ENCODE assay signal across 21 cellular contexts in genomic region chr2:176154853-176155252, GRCh38. TPM values are rescaled to one million over a fixed set of nuclear protein-coding genes. Genes with fewer than 3 reads are reported as not detected.
DNase-seq lines count a peak whose midpoint lies in the region; ATAC-seq, FAIRE-seq and TF ChIP-seq lines count a peak whose summit lies in the region.
"Had no signal": no experiment of that assay in that cellular context is flagged by ENCODE, and none has a peak within 500 bp of the region (broad histone marks: within the 10 kb centered on the region; RNA-seq: fewer than 3 reads in every experiment).

No MANE protein-coding gene starts in this region.

- H4K20me1 ChIP-seq in HepG2 (ENCODE audit: insufficient read depth, low read length) = no peaks in the 10 kb centered on the region

- no peak overlapping the region for H3K4me2 ChIP-seq in HepG2 (ENCODE audit: low read depth, low read length)

- peak overlapping the region; percentile 88 for H3K4me3 Mint-ChIP-seq in nephron progenitor cell
- H3K4me3 Mint-ChIP-seq: CD8-positive, alpha-beta T cell; HFFc6 had no signal

- intact Hi-C loops in HepG2 (cut with micrococcal nuclease; ENCODE audit: unreplicated experiment) (no loop called here), right lobe of liver (cut with DNase I) (no loop called here)

- peak overlapping the region; percentile 99 for H3K27ac Mint-ChIP-seq in nephron progenitor cell
- H3K27ac Mint-ChIP-seq: CD14-positive monocyte; CD8-positive, alpha-beta T cell; HFFc6 had no signal

- no peaks in the 10 kb centered on the region for H3K79me2 ChIP-seq in HepG2 (ENCODE audit: insufficient read depth, low read length)

- peaks cover 83% of the 10 kb centered on the region for H3K4me1 Mint-ChIP-seq in nephron progenitor cell

- H3K27me3 ChIP-seq in HepG2 (ENCODE audit: control insufficient read depth in 1 of 2, insufficient read depth in 2 of 2, low read length in 2 of 2) (peaks cover 14 to 93% of the 10 kb centered on the region in 2 experiments), right lobe of liver (peaks cover 0 to 78% of the 10 kb centered on the region in 2 donors)

- no peak for TF ChIP-seq CTCF in HepG2 (CRISPR knock-in tag; IDR thresholded peaks at IDR 0.05)
- no peak for TF ChIP-seq CTCF in right lobe of liver (IDR thresholded peaks at IDR 0.05)
- TF ChIP-seq CTCF in epithelial cell of proximal tubule (conservative IDR thresholded peaks at IDR 0.05; ENCODE audit: low read depth, low read length) = no peak
- TF ChIP-seq CTCF in nephron progenitor cell (IDR thresholded peaks at IDR 0.05) = no peak

- POLR2A ChIA-PET in HepG2 (lab: Yijun Ruan, JAX) = no interaction called here

- CTCF ChIA-PET in HepG2 (lab: Yijun Ruan, JAX; ENCODE audit: low intra/inter-chr PET ratio, low total read pairs) = no interaction called here

- BruUV-seq in HepG2 (replicated peaks; lab: Mats Ljungman, UMichigan) = no TSS peak

- DNase-seq in HepG2 (ENCODE audit: low spot score) = no peak
- DNase-seq in right lobe of liver = no peak
- DNase-seq in epithelial cell of proximal tubule (ENCODE audit: low read depth) = no peak
- no peak for DNase-seq in nephron progenitor cell
- DNase-seq in central memory CD4-positive, alpha-beta T cell = no peak
- no peak for DNase-seq in KBM-7
- DNase-seq: CD8-positive, alpha-beta T cell; COR-L47; DND-41; GDM1; GOT3; HFFc6 had no signal

- H3K4me3 ChIP-seq in HepG2 (replicated peaks in 1 of 3; ENCODE audit: insufficient read depth in 1 of 3, low read depth in 2 of 3, low read length in 3 of 3) (no peak overlapping the region), right lobe of liver (no peak overlapping the region), epithelial cell of proximal tubule (ENCODE audit: low read depth, low read length) (peak overlapping the region; percentile 70)
- H3K4me3 ChIP-seq: HAP-1 had no signal

- no peak overlapping the region for H3K9ac ChIP-seq in HepG2 (ENCODE audit: insufficient read depth, low read depth, low read length)

- H3K27me3 Mint-ChIP-seq in nephron progenitor cell (ENCODE audit: low read depth, poor library complexity) = no peaks in the 10 kb centered on the region

- TF ChIP-seq POLR2A in HepG2 (IDR thresholded peaks at IDR 0.05; ENCODE audit: insufficient read depth in 1 of 2, low read depth in 2 of 2, low read length in 2 of 2) (no peak), right lobe of liver (IDR thresholded peaks at IDR 0.05) (no peak)

- TF ChIP-seq RAD21 in HepG2 (CRISPR knock-in tag; IDR thresholded peaks at IDR 0.05) = no peak

- TF ChIP-seq EP300 in HepG2 (IDR thresholded peaks at IDR 0.05; ENCODE audit: low read depth in 2 of 2, low read length in 2 of 2) = no peak
- no peak for TF ChIP-seq EP300 in HepG2 (CRISPR knock-in tag; IDR thresholded peaks at IDR 0.05; ENCODE audit: borderline replicate concordance)

- H3K36me3 Mint-ChIP-seq in nephron progenitor cell (ENCODE audit: low read depth) = peaks cover 50% of the 10 kb centered on the region
- H3K36me3 Mint-ChIP-seq: CD8-positive, alpha-beta T cell had no signal

- ATAC-seq in HepG2 (no peak), right lobe of liver (no peak), HG03432 (IDR thresholded peaks at IDR 0.05; ENCODE audit: unreplicated experiment) (no peak)
- ATAC-seq: CD8-positive, alpha-beta T cell had no signal

- in situ Hi-C loops in HepG2 (cut with HindIII; ENCODE audit: extremely low pct_ligation_motif_present, low pct_unique_long_range_greater_than_20kb) = no loop called here
- in situ Hi-C loops in KBM-7 (cut with MboI; ENCODE audit: low pct_unique_long_range_greater_than_20kb, low sequenced_read_pairs) = no loop called here

- no peak overlapping the region for H3K27ac ChIP-seq in HepG2 (ENCODE audit: extremely low read length, insufficient read depth, low read length)
- no peak overlapping the region for H3K27ac ChIP-seq in right lobe of liver
- H3K27ac ChIP-seq: 22Rv1 had no signal

- WGBS in HepG2 (ENCODE audit: low lambda C conversion rate) = 15% methylated on average over 7 of the region's 7 CpGs
- WGBS in right lobe of liver (ENCODE audit: insufficient coverage, low coverage, low lambda C conversion rate, missing lambda C conversion rate) = 11% methylated on average over 7 of the region's 7 CpGs

- H3K4me1 ChIP-seq in HepG2 (ENCODE audit: insufficient read depth, low read length) = peaks cover 31% of the 10 kb centered on the region
- peaks cover 0 to 12% (median 0%) of the 10 kb centered on the region in 4 donors for H3K4me1 ChIP-seq in right lobe of liver

- H2AFZ ChIP-seq in HepG2 (ENCODE audit: low read length) = no peak overlapping the region

- no peaks in the 10 kb centered on the region for H3K9me3 ChIP-seq in HepG2 (ENCODE audit: low read length)
- no peaks in the 10 kb centered on the region for H3K9me3 ChIP-seq in right lobe of liver
- H3K9me3 ChIP-seq: HAP-1 had no signal

- FAIRE-seq in HepG2 (lab: Jason Lieb, UNC) = no peak
- FAIRE-seq: D721Med, GM12892, HTR-8/SVneo had no signal

- H3K9me3 Mint-ChIP-seq in nephron progenitor cell = no peaks in the 10 kb centered on the region
- H3K9me3 Mint-ChIP-seq: CD8-positive, alpha-beta T cell; HFFc6 had no signal

- H3K36me3 ChIP-seq in HepG2 (replicated peaks in 1 of 2; ENCODE audit: control insufficient read depth in 1 of 2, insufficient read depth in 2 of 2, low read length in 2 of 2) = no peaks in the 10 kb centered on the region
- H3K36me3 ChIP-seq in right lobe of liver = no peaks in the 10 kb centered on the region

RNA-seq across cellular contexts. Expression of gene HOXD3, which starts 2.3 kb away (rescaled TPM):
- total RNA-seq in HepG2 (2016; rRNA removed; fragmentation: Illumina TruSeq; extraction: Trizol) = 0.08 and 0.09 TPM in 2 replicates
- total RNA-seq in HepG2 (2016; cell fraction: cytosol; rRNA removed; fragmentation: Illumina TruSeq; extraction: Trizol; ENCODE audit: low read depth) = not detected in 2 replicates
- total RNA-seq in HepG2 (2016; cell fraction: insoluble cytoplasmic fraction; rRNA removed; fragmentation: Illumina TruSeq; extraction: Trizol) = 0.04 TPM in 1 of 2 replicates, not detected in the other
- total RNA-seq in HepG2 (2016; cell fraction: membrane; rRNA removed; fragmentation: Illumina TruSeq; extraction: Trizol) = 0.06 and 0.14 TPM in 2 replicates
- 0.19 TPM in 1 of 2 replicates, not detected in the other for total RNA-seq in HepG2 (2016; cell fraction: nucleus; rRNA removed; fragmentation: Illumina TruSeq; extraction: Trizol)
- 0.05 TPM in 1 of 2 replicates, not detected in the other for polyA plus RNA-seq in HepG2 (2011; rRNA removed)
- polyA plus RNA-seq in HepG2 (2011; cell fraction: cytosol; rRNA removed) = not detected in 2 replicates
- 0.07 TPM in 1 of 2 replicates, not detected in the other for polyA plus RNA-seq in HepG2 (2011; cell fraction: nucleus; rRNA removed)
- polyA plus RNA-seq in HepG2 (2012) = 0.09 TPM in 1 of 2 replicates, not detected in the other
- polyA plus RNA-seq in HepG2 (2016; cell fraction: cytosol; fragmentation: Illumina TruSeq; extraction: Trizol; ENCODE audit: low read depth) = not detected in 2 replicates
- 0.28 TPM in 1 of 2 replicates, not detected in the other for polyA plus RNA-seq in HepG2 (2016; cell fraction: insoluble cytoplasmic fraction; fragmentation: Illumina TruSeq; extraction: Trizol; ENCODE audit: low read depth)
- polyA plus RNA-seq in HepG2 (2016; cell fraction: membrane; fragmentation: Illumina TruSeq; extraction: Trizol; ENCODE audit: low read depth) = 0.07 TPM in 1 of 2 replicates, not detected in the other
- polyA plus RNA-seq in HepG2 (2016; cell fraction: nucleus; fragmentation: Illumina TruSeq; extraction: Trizol; ENCODE audit: insufficient read depth, low read depth) = not detected in 2 replicates
- polyA minus RNA-seq in HepG2 (2011; rRNA and poly(A)+ RNA removed; ENCODE audit: low replicate concordance) = not detected in 2 replicates
- not detected in 2 replicates for polyA minus RNA-seq in HepG2 (2011; cell fraction: cytosol; rRNA and poly(A)+ RNA removed)
- polyA minus RNA-seq in HepG2 (2011; cell fraction: nucleus; rRNA and poly(A)+ RNA removed) = not detected in 2 replicates
- total RNA-seq in right lobe of liver = not detected
- 8.2 and 9.4 TPM in 2 replicates for total RNA-seq in epithelial cell of proximal tubule
- total RNA-seq: CD8-positive, alpha-beta T cell had no signal
- polyA plus RNA-seq: BJ, CD14-positive monocyte had no signal

RNA-seq across cellular contexts. Expression of gene HOXD4, which starts 3.5 kb away (rescaled TPM):
- total RNA-seq in HepG2 (2016; rRNA removed; fragmentation: Illumina TruSeq; extraction: Trizol) = 0.31 TPM in 1 of 2 replicates, not detected in the other
- not detected in 2 replicates for total RNA-seq in HepG2 (2016; cell fraction: cytosol; rRNA removed; fragmentation: Illumina TruSeq; extraction: Trizol; ENCODE audit: low read depth)
- 0.19 TPM in 1 of 2 replicates, not detected in the other for total RNA-seq in HepG2 (2016; cell fraction: insoluble cytoplasmic fraction; rRNA removed; fragmentation: Illumina TruSeq; extraction: Trizol)
- 0.12 TPM in 1 of 2 replicates, not detected in the other for total RNA-seq in HepG2 (2016; cell fraction: membrane; rRNA removed; fragmentation: Illumina TruSeq; extraction: Trizol)
- 0.34 TPM in 1 of 2 replicates, not detected in the other for total RNA-seq in HepG2 (2016; cell fraction: nucleus; rRNA removed; fragmentation: Illumina TruSeq; extraction: Trizol)
- not detected in 2 replicates for polyA plus RNA-seq in HepG2 (2011; rRNA removed)
- polyA plus RNA-seq in HepG2 (2011; cell fraction: cytosol; rRNA removed) = not detected in 2 replicates
- not detected in 2 replicates for polyA plus RNA-seq in HepG2 (2011; cell fraction: nucleus; rRNA removed)
- polyA plus RNA-seq in HepG2 (2012) = not detected in 2 replicates
- 0.15 TPM in 1 of 2 replicates, not detected in the other for polyA plus RNA-seq in HepG2 (2016; cell fraction: cytosol; fragmentation: Illumina TruSeq; extraction: Trizol; ENCODE audit: low read depth)
- polyA plus RNA-seq in HepG2 (2016; cell fraction: insoluble cytoplasmic fraction; fragmentation: Illumina TruSeq; extraction: Trizol; ENCODE audit: low read depth) = not detected in 2 replicates
- 0.10 and 0.17 TPM in 2 replicates for polyA plus RNA-seq in HepG2 (2016; cell fraction: membrane; fragmentation: Illumina TruSeq; extraction: Trizol; ENCODE audit: low read depth)
- polyA plus RNA-seq in HepG2 (2016; cell fraction: nucleus; fragmentation: Illumina TruSeq; extraction: Trizol; ENCODE audit: insufficient read depth, low read depth) = 0.43 and 1.4 TPM in 2 replicates
- polyA minus RNA-seq in HepG2 (2011; rRNA and poly(A)+ RNA removed; ENCODE audit: low replicate concordance) = not detected in 2 replicates
- polyA minus RNA-seq in HepG2 (2011; cell fraction: cytosol; rRNA and poly(A)+ RNA removed) = not detected in 2 replicates
- not detected in 2 replicates for polyA minus RNA-seq in HepG2 (2011; cell fraction: nucleus; rRNA and poly(A)+ RNA removed)
- total RNA-seq in right lobe of liver = not detected
- 26.0 and 28.0 TPM in 2 replicates for total RNA-seq in epithelial cell of proximal tubule
- total RNA-seq: CD8-positive, alpha-beta T cell had no signal
- polyA plus RNA-seq: CD14-positive monocyte had no signal

RNA-seq across cellular contexts. Expression of gene HOXD8, which starts 25.3 kb away (rescaled TPM):
- total RNA-seq in HepG2 (2016; rRNA removed; fragmentation: Illumina TruSeq; extraction: Trizol) (not detected in 2 replicates), right lobe of liver (under 1 TPM in 1 of 6 experiments, not detected in 5; 0.74 TPM), epithelial cell of proximal tubule (18.0 and 26.5 TPM in 2 replicates)
- not detected in 2 replicates for total RNA-seq in HepG2 (2016; cell fraction: cytosol; rRNA removed; fragmentation: Illumina TruSeq; extraction: Trizol; ENCODE audit: low read depth)
- not detected in 2 replicates for total RNA-seq in HepG2 (2016; cell fraction: insoluble cytoplasmic fraction; rRNA removed; fragmentation: Illumina TruSeq; extraction: Trizol)
- not detected in 2 replicates for total RNA-seq in HepG2 (2016; cell fraction: membrane; rRNA removed; fragmentation: Illumina TruSeq; extraction: Trizol)
- not detected in 2 replicates for total RNA-seq in HepG2 (2016; cell fraction: nucleus; rRNA removed; fragmentation: Illumina TruSeq; extraction: Trizol)
- not detected in 2 replicates for polyA plus RNA-seq in HepG2 (2011; rRNA removed)
- not detected in 2 replicates for polyA plus RNA-seq in HepG2 (2011; cell fraction: cytosol; rRNA removed)
- polyA plus RNA-seq in HepG2 (2011; cell fraction: nucleus; rRNA removed) = not detected in 2 replicates
- polyA plus RNA-seq in HepG2 (2012) = not detected in 2 replicates
- polyA plus RNA-seq in HepG2 (2016; cell fraction: cytosol; fragmentation: Illumina TruSeq; extraction: Trizol; ENCODE audit: low read depth) = not detected in 2 replicates
- not detected in 2 replicates for polyA plus RNA-seq in HepG2 (2016; cell fraction: insoluble cytoplasmic fraction; fragmentation: Illumina TruSeq; extraction: Trizol; ENCODE audit: low read depth)
- not detected in 2 replicates for polyA plus RNA-seq in HepG2 (2016; cell fraction: membrane; fragmentation: Illumina TruSeq; extraction: Trizol; ENCODE audit: low read depth)
- not detected in 2 replicates for polyA plus RNA-seq in HepG2 (2016; cell fraction: nucleus; fragmentation: Illumina TruSeq; extraction: Trizol; ENCODE audit: insufficient read depth, low read depth)
- not detected in 2 replicates for polyA minus RNA-seq in HepG2 (2011; rRNA and poly(A)+ RNA removed; ENCODE audit: low replicate concordance)
- not detected in 2 replicates for polyA minus RNA-seq in HepG2 (2011; cell fraction: cytosol; rRNA and poly(A)+ RNA removed)
- polyA minus RNA-seq in HepG2 (2011; cell fraction: nucleus; rRNA and poly(A)+ RNA removed) = not detected in 2 replicates
- total RNA-seq: CD8-positive, alpha-beta T cell had no signal
- polyA plus RNA-seq: CD14-positive monocyte had no signal

RNA-seq across cellular contexts. Expression of gene HOXD9, which starts 32.3 kb away (rescaled TPM):
- total RNA-seq in HepG2 (2016; rRNA removed; fragmentation: Illumina TruSeq; extraction: Trizol) (not detected in 2 replicates), right lobe of liver (under 1 TPM in 1 of 6 experiments, not detected in 5; 0.25 TPM), epithelial cell of proximal tubule (9.8 and 11.5 TPM in 2 replicates)
- total RNA-seq in HepG2 (2016; cell fraction: cytosol; rRNA removed; fragmentation: Illumina TruSeq; extraction: Trizol; ENCODE audit: low read depth) = not detected in 2 replicates
- not detected in 2 replicates for total RNA-seq in HepG2 (2016; cell fraction: insoluble cytoplasmic fraction; rRNA removed; fragmentation: Illumina TruSeq; extraction: Trizol)
- total RNA-seq in HepG2 (2016; cell fraction: membrane; rRNA removed; fragmentation: Illumina TruSeq; extraction: Trizol) = not detected in 2 replicates
- not detected in 2 replicates for total RNA-seq in HepG2 (2016; cell fraction: nucleus; rRNA removed; fragmentation: Illumina TruSeq; extraction: Trizol)
- polyA plus RNA-seq in HepG2 (2011; rRNA removed) = not detected in 2 replicates
- not detected in 2 replicates for polyA plus RNA-seq in HepG2 (2011; cell fraction: cytosol; rRNA removed)
- not detected in 2 replicates for polyA plus RNA-seq in HepG2 (2011; cell fraction: nucleus; rRNA removed)
- not detected in 2 replicates for polyA plus RNA-seq in HepG2 (2012)
- not detected in 2 replicates for polyA plus RNA-seq in HepG2 (2016; cell fraction: cytosol; fragmentation: Illumina TruSeq; extraction: Trizol; ENCODE audit: low read depth)
- polyA plus RNA-seq in HepG2 (2016; cell fraction: insoluble cytoplasmic fraction; fragmentation: Illumina TruSeq; extraction: Trizol; ENCODE audit: low read depth) = not detected in 2 replicates
- polyA plus RNA-seq in HepG2 (2016; cell fraction: membrane; fragmentation: Illumina TruSeq; extraction: Trizol; ENCODE audit: low read depth) = not detected in 2 replicates
- not detected in 2 replicates for polyA plus RNA-seq in HepG2 (2016; cell fraction: nucleus; fragmentation: Illumina TruSeq; extraction: Trizol; ENCODE audit: insufficient read depth, low read depth)
- 0.61 TPM in 1 of 2 replicates, not detected in the other for polyA minus RNA-seq in HepG2 (2011; rRNA and poly(A)+ RNA removed; ENCODE audit: low replicate concordance)
- polyA minus RNA-seq in HepG2 (2011; cell fraction: cytosol; rRNA and poly(A)+ RNA removed) = not detected in 2 replicates
- not detected in 2 replicates for polyA minus RNA-seq in HepG2 (2011; cell fraction: nucleus; rRNA and poly(A)+ RNA removed)
- total RNA-seq: CD8-positive, alpha-beta T cell had no signal
- polyA plus RNA-seq: CD14-positive monocyte had no signal

RNA-seq across cellular contexts. Expression of gene HOXD1, which starts 33.6 kb away (rescaled TPM):
- total RNA-seq in HepG2 (2016; rRNA removed; fragmentation: Illumina TruSeq; extraction: Trizol) (10.0 and 10.4 TPM in 2 replicates), right lobe of liver (not detected), epithelial cell of proximal tubule (9.3 and 10.2 TPM in 2 replicates)
- 3.9 and 5.5 TPM in 2 replicates for total RNA-seq in HepG2 (2016; cell fraction: cytosol; rRNA removed; fragmentation: Illumina TruSeq; extraction: Trizol; ENCODE audit: low read depth)
- total RNA-seq in HepG2 (2016; cell fraction: insoluble cytoplasmic fraction; rRNA removed; fragmentation: Illumina TruSeq; extraction: Trizol) = 9.0 and 10.0 TPM in 2 replicates
- 12.1 and 12.7 TPM in 2 replicates for total RNA-seq in HepG2 (2016; cell fraction: membrane; rRNA removed; fragmentation: Illumina TruSeq; extraction: Trizol)
- total RNA-seq in HepG2 (2016; cell fraction: nucleus; rRNA removed; fragmentation: Illumina TruSeq; extraction: Trizol) = 9.0 and 9.2 TPM in 2 replicates
- polyA plus RNA-seq in HepG2 (2011; rRNA removed) = 11.4 and 22.3 TPM in 2 replicates
- 11.0 and 19.4 TPM in 2 replicates for polyA plus RNA-seq in HepG2 (2011; cell fraction: cytosol; rRNA removed)
- polyA plus RNA-seq in HepG2 (2011; cell fraction: nucleus; rRNA removed) = 25.8 and 48.1 TPM in 2 replicates
- 4.8 and 6.2 TPM in 2 replicates for polyA plus RNA-seq in HepG2 (2012)
- polyA plus RNA-seq in HepG2 (2016; cell fraction: cytosol; fragmentation: Illumina TruSeq; extraction: Trizol; ENCODE audit: low read depth) = 6.7 and 8.7 TPM in 2 replicates
- polyA plus RNA-seq in HepG2 (2016; cell fraction: insoluble cytoplasmic fraction; fragmentation: Illumina TruSeq; extraction: Trizol; ENCODE audit: low read depth) = 20.9 and 25.0 TPM in 2 replicates
- polyA plus RNA-seq in HepG2 (2016; cell fraction: membrane; fragmentation: Illumina TruSeq; extraction: Trizol; ENCODE audit: low read depth) = 17.7 and 19.0 TPM in 2 replicates
- polyA plus RNA-seq in HepG2 (2016; cell fraction: nucleus; fragmentation: Illumina TruSeq; extraction: Trizol; ENCODE audit: insufficient read depth, low read depth) = 28.7 and 32.9 TPM in 2 replicates
- 9.8 TPM in 1 of 2 replicates, not detected in the other for polyA minus RNA-seq in HepG2 (2011; rRNA and poly(A)+ RNA removed; ENCODE audit: low replicate concordance)
- 7.5 and 12.1 TPM in 2 replicates for polyA minus RNA-seq in HepG2 (2011; cell fraction: cytosol; rRNA and poly(A)+ RNA removed)
- polyA minus RNA-seq in HepG2 (2011; cell fraction: nucleus; rRNA and poly(A)+ RNA removed) = 6.0 and 15.7 TPM in 2 replicates
- total RNA-seq: A673; CD8-positive, alpha-beta T cell; HFFc6 had no signal
- polyA plus RNA-seq: BJ, CD14-positive monocyte had no signal

Comparison
In these comparisons a context has a peak if more than half of its experiments do, and no peak if none do; other contexts are left out.
1. RNA of gene HOXD4, which starts 3.5 kb away (total RNA-seq): 26.0 to 28.0 TPM in epithelial cell of proximal tubule; 0.12 to 0.34 TPM in HepG2 and not detected in right lobe of liver; every median in the first group is over 10 times any median in the second.
2. RNA of gene HOXD8, which starts 25.3 kb away (total RNA-seq): 18.0 to 26.5 TPM in epithelial cell of proximal tubule; 0.74 TPM in right lobe of liver and not detected in HepG2; every median in the first group is over 10 times any median in the second.